Comparison of ENCODE assay signal across 28 cellular contexts in the genomic region with DNA sequence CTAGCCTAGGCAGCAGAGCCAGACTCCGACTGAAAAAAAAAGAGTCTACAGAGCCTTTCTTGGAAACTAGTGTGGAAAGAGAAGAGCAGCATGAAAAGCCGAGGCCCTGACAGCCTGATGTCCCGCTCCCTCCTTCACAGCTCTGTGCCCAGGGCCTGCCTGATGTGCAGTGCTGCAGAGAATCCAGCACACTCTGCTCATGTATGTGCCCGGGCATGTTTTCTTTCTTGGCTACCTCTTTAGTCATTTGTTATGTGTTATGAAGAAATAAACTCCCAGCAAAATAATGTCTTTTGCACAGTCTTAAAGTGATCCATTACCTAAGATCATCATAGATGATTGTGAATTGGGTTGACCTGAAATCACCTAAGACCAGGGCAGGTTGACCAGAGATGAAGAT.
DNase-seq lines count a peak whose midpoint lies in the region; ATAC-seq, FAIRE-seq and TF ChIP-seq lines count a peak whose summit lies in the region.
"Had no signal": no experiment of that assay in that cellular context is flagged by ENCODE, and none has a peak within 500 bp of the region (broad histone marks: within the 10 kb centered on the region; RNA-seq: fewer than 3 reads in every experiment).

No MANE protein-coding gene starts in this region.

- no peaks in the 10 kb centered on the region for H3K36me3 ChIP-seq in tibial artery
- H3K36me3 ChIP-seq: Peyer's patch, stomach, tibial nerve had no signal

- H3K27ac Mint-ChIP-seq in nephron progenitor cell: peak overlapping the region; percentile 57
- H3K27ac Mint-ChIP-seq in activated T-cell treated with anti-CD3 and anti-CD28 coated beads, Interleukin-2, amount 50 U/mL, for 24 hours: no peak overlapping the region
- H3K27ac Mint-ChIP-seq: activated CD4-positive, alpha-beta T cell treated with anti-CD3 and anti-CD28 coated beads, Interleukin-2, amount 10 ng/mL, durations not matched to agents 24 days and 14 days; GM23338; memory B cell; natural killer cell had no signal

- POLR2A ChIA-PET in RWPE1 (lab: Yijun Ruan, JAX; ENCODE audit: low non-redundant PET): no interaction called here

- H3K27me3 Mint-ChIP-seq in nephron progenitor cell (ENCODE audit: low read depth, poor library complexity): peaks cover 3% of the 10 kb centered on the region
- no peaks in the 10 kb centered on the region for H3K27me3 Mint-ChIP-seq in activated T-cell treated with anti-CD3 and anti-CD28 coated beads, Interleukin-2, amount 50 U/mL, for 24 hours
- H3K27me3 Mint-ChIP-seq: memory B cell had no signal

- no peaks in the 10 kb centered on the region for H3K36me3 Mint-ChIP-seq in nephron progenitor cell (ENCODE audit: low read depth)
- no peaks in the 10 kb centered on the region for H3K36me3 Mint-ChIP-seq in activated T-cell treated with anti-CD3 and anti-CD28 coated beads, Interleukin-2, amount 50 U/mL, for 24 hours (ENCODE audit: low read depth)
- H3K36me3 Mint-ChIP-seq: memory B cell, natural killer cell had no signal

- H3K9me3 Mint-ChIP-seq in nephron progenitor cell: no peaks in the 10 kb centered on the region
- H3K9me3 Mint-ChIP-seq in activated T-cell treated with anti-CD3 and anti-CD28 coated beads, Interleukin-2, amount 50 U/mL, for 24 hours: no peaks in the 10 kb centered on the region
- H3K9me3 Mint-ChIP-seq: activated CD4-positive, alpha-beta T cell treated with anti-CD3 and anti-CD28 coated beads, Interleukin-2, amount 10 ng/mL, durations not matched to agents 24 days and 14 days; GM23338; memory B cell; natural killer cell had no signal

- CTCF ChIA-PET in RWPE1 (lab: Yijun Ruan, JAX): no interaction called here

- H3K27me3 ChIP-seq in tibial artery: no peaks in the 10 kb centered on the region
- H3K27me3 ChIP-seq: dorsolateral prefrontal cortex, Peyer's patch, stomach, tibial nerve had no signal

- TF ChIP-seq CTCF in RWPE1 (conservative IDR thresholded peaks at IDR 0.05; ENCODE audit: low read depth): no peak
- TF ChIP-seq CTCF in nephron progenitor cell (IDR thresholded peaks at IDR 0.05): no peak
- no peak for TF ChIP-seq CTCF in tibial artery (IDR thresholded peaks at IDR 0.05)

- no peak for TF ChIP-seq POLR2A in GM12891 (IDR thresholded peaks at IDR 0.05; ENCODE audit: low read depth, low read length)

- peaks cover 4% of the 10 kb centered on the region for H3K4me1 Mint-ChIP-seq in nephron progenitor cell
- no peaks in the 10 kb centered on the region for H3K4me1 Mint-ChIP-seq in activated T-cell treated with anti-CD3 and anti-CD28 coated beads, Interleukin-2, amount 50 U/mL, for 24 hours (ENCODE audit: low read depth)
- H3K4me1 Mint-ChIP-seq: activated CD4-positive, alpha-beta T cell treated with anti-CD3 and anti-CD28 coated beads, Interleukin-2, amount 10 ng/mL, durations not matched to agents 24 days and 14 days; memory B cell; natural killer cell had no signal

- no peaks in the 10 kb centered on the region for H3K4me1 ChIP-seq in tibial artery
- H3K4me1 ChIP-seq: Peyer's patch, stomach, tibial nerve had no signal

- peak overlapping the region; percentile 86 for H3K27ac ChIP-seq in RWPE1
- no peak overlapping the region for H3K27ac ChIP-seq in tibial artery
- H3K27ac ChIP-seq: C4-2B, dorsolateral prefrontal cortex, Peyer's patch, stomach, tibial nerve, VCaP had no signal

- no peak overlapping the region for H3K4me3 ChIP-seq in tibial artery
- H3K4me3 ChIP-seq: dorsolateral prefrontal cortex, GM12878, GM23338, Peyer's patch, stomach, tibial nerve had no signal

- no peaks in the 10 kb centered on the region for H3K9me3 ChIP-seq in tibial artery
- H3K9me3 ChIP-seq: Peyer's patch, stomach, tibial nerve had no signal

- ATAC-seq in esophagus mucosa: peak; percentile 94
- ATAC-seq in GM21717 (IDR thresholded peaks at IDR 0.05; ENCODE audit: unreplicated experiment): no peak
- ATAC-seq: GM12878, GM23338, left colon, natural killer cell had no signal

- intact Hi-C loops in tibial artery (cut with DNase I; ENCODE audit: low total_unique reads): no loop called here

- DNase-seq in GM12891 (ENCODE audit: insufficient read length, low spot score) (no peak), RWPE1 (ENCODE audit: low spot score) (peak; percentile 77), nephron progenitor cell (no peak), mucosa of gallbladder (ENCODE audit: low spot score) (no peak), tibial artery (no peak)
- DNase-seq in activated T-cell treated with anti-CD3 and anti-CD28 coated beads, Interleukin-2, amount 50 U/mL, for 24 hours: no peak
- DNase-seq: activated CD4-positive, alpha-beta T cell treated with anti-CD3 and anti-CD28 coated beads, Interleukin-2, amount 10 ng/mL, durations not matched to agents 24 days and 14 days; activated naive CD4-positive, alpha-beta T cell; activated T-cell treated with anti-CD3 and anti-CD28 coated beads, Interleukin-2, amount 50 U/mL, for 48 hours; dorsolateral prefrontal cortex; foreskin melanocyte; left colon; natural killer cell; NCI-H1092; NCI-H187; NCI-H69; Peyer's patch; stomach; SW 1271; T-helper 9 cell had no signal

- FAIRE-seq in GM12891 (lab: Jason Lieb, UNC): peak; percentile 38
- FAIRE-seq: GM12878 had no signal

- H3K4me3 Mint-ChIP-seq in nephron progenitor cell: no peak overlapping the region
- H3K4me3 Mint-ChIP-seq in activated T-cell treated with anti-CD3 and anti-CD28 coated beads, Interleukin-2, amount 50 U/mL, for 24 hours: no peak overlapping the region
- H3K4me3 Mint-ChIP-seq: activated CD4-positive, alpha-beta T cell treated with anti-CD3 and anti-CD28 coated beads, Interleukin-2, amount 10 ng/mL, durations not matched to agents 24 days and 14 days; GM23338; memory B cell; natural killer cell had no signal

TF ChIP-seq in GM12891, 5 proteins besides CTCF, POLR2A, EP300 and RAD21:
- TF ChIP-seq PAX5 (IDR thresholded peaks at IDR 0.05; ENCODE audit: insufficient read depth, low read length, severe bottlenecking) (no peak), SPI1 (IDR thresholded peaks at IDR 0.05; ENCODE audit: low read depth, low read length) (no peak), POLR2AphosphoS5 (IDR thresholded peaks at IDR 0.05; ENCODE audit: low read depth, low read length) (no peak)
TF ChIP-seq in GM12891: peak in this region for 0.
